Comparison of ENCODE assay signal across 8 cellular contexts in the genomic region with DNA sequence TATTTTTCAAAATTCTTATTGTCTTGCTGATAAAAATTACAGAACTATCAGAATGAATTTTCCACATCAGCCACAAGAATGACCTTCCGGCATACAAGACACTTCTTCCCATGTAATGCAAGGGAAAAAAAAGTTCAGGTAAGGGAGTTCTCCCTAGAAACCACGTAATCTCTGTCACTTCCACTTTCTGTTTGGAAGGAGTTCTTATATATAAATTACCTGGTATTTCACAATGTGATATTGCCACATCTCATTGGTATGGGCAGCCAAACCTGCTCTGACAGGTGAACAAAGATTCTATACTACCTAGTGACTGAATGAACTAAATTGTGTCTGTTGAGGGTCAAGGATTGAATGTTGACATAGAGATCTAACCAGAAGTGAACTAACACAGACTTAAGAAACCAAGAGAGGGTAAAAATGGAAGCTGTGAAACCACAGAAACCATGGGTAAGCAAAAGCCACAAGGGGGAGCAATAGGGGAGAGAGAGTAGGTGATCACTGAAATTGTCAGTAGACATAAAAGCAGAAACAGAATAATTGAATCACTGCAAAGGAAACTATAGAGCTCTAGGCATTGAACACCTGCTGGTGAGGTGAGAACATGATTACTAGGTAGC.
DNase-seq lines count a peak whose midpoint lies in the region; ATAC-seq, FAIRE-seq and TF ChIP-seq lines count a peak whose summit lies in the region.

No MANE protein-coding gene starts in this region.

- DNase-seq in GM23338 (ENCODE audit: low spot score) (peak; percentile 80), Kasumi-1 (lab: John Stamatoyannopoulos, UW) (peak; percentile 72 to 79), endothelial cell of umbilical vein (ENCODE audit: low read depth, low spot score) (peak; percentile 55), heart right ventricle (no peak), OCI-M2 (lab: John Stamatoyannopoulos, UW; ENCODE audit: unreplicated experiment) (no peak)

- no TSS peak for BruUV-seq in endothelial cell of umbilical vein (replicated peaks; lab: Mats Ljungman, UMichigan)

- H4K20me1 ChIP-seq in GM23338 (replicated peaks; ENCODE audit: insufficient read depth) (no peaks in the 10 kb centered on the region), endothelial cell of umbilical vein (replicated peaks; ENCODE audit: control insufficient read depth, extremely low read depth, insufficient read depth, low read length) (no peaks in the 10 kb centered on the region)

- no peak overlapping the region for H3K27ac ChIP-seq in GM23338 (ENCODE audit: low read depth)
- no peak overlapping the region for H3K27ac ChIP-seq in endothelial cell of umbilical vein (ENCODE audit: insufficient read depth, low read depth, low read length)
- no peak overlapping the region for H3K27ac ChIP-seq in heart right ventricle

- H3K79me2 ChIP-seq in GM23338 (replicated peaks; ENCODE audit: insufficient read depth): no peaks in the 10 kb centered on the region
- no peaks in the 10 kb centered on the region for H3K79me2 ChIP-seq in endothelial cell of umbilical vein (ENCODE audit: control insufficient read depth, insufficient read depth, low read length)

- peaks cover 6% of the 10 kb centered on the region; the same call in 2 of the 3 replicates for H3K4me1 Mint-ChIP-seq in GM23338

- H3K4me3 ChIP-seq in GM23338 (no peak overlapping the region), endothelial cell of umbilical vein (replicated peaks in 1 of 3; ENCODE audit: insufficient read depth in 1 of 3, low read depth in 1 of 3, low read length in 3 of 3) (no peak overlapping the region), heart right ventricle (no peak overlapping the region)

- POLR2A ChIA-PET in endothelial cell of umbilical vein (lab: Charles Lee): no interaction called here

- H3K9me2 ChIP-seq in GM23338 (ENCODE audit: insufficient read depth): no peaks in the 10 kb centered on the region

- ATAC-seq in GM18502 (IDR thresholded peaks at IDR 0.05; ENCODE audit: poor library complexity, unreplicated experiment) (peak; percentile 99), GM23338 (peak; percentile 80), heart right ventricle (no peak), HG02970 (IDR thresholded peaks at IDR 0.05; ENCODE audit: low FRiP score, unreplicated experiment) (no peak), GM19324 (IDR thresholded peaks at IDR 0.05; ENCODE audit: low FRiP score, unreplicated experiment) (no peak)

- CTCF ChIA-PET in endothelial cell of umbilical vein (lab: Charles Lee): interaction anchor here (0.7 to 1.3 kb wide), 10 partner anchors 11 to 1049 kb away, joined by 3 to 13 read pairs (median 3); no protein-coding TSS in a partner anchor

- H3K27me3 Mint-ChIP-seq in GM23338 (ENCODE audit: insufficient read depth, low read depth, poor library complexity): no peaks in the 10 kb centered on the region

- H3K4me1 ChIP-seq in GM23338 (ENCODE audit: insufficient read depth) (no peaks in the 10 kb centered on the region), endothelial cell of umbilical vein (ENCODE audit: control insufficient read depth, extremely low read depth, insufficient read depth, low read length) (no peaks in the 10 kb centered on the region), heart right ventricle (no peaks in the 10 kb centered on the region)

- WGBS in heart right ventricle, 2 donors: 78 to 79% methylated on average over 2 of the region's 2 CpGs

- peak; percentile 79 to 82 for TF ChIP-seq CTCF in GM23338 (conservative IDR thresholded peaks at IDR 0.05; ENCODE audit: low read depth in 2 of 2)
- peak; percentile 29 to 49 for TF ChIP-seq CTCF in endothelial cell of umbilical vein (IDR thresholded peaks at IDR 0.05; ENCODE audit: extremely low read depth in 1 of 2, insufficient read depth in 1 of 2, low read depth in 1 of 2, low read length in 2 of 2)
- peak in 1 of 9 donors; percentile 12 for TF ChIP-seq CTCF in heart right ventricle (IDR thresholded peaks at IDR 0.05)

- H3K4me2 ChIP-seq in GM23338: no peak overlapping the region
- H3K4me2 ChIP-seq in endothelial cell of umbilical vein (ENCODE audit: insufficient read depth, low read length): no peak overlapping the region

- H3K36me3 ChIP-seq in GM23338 (ENCODE audit: insufficient read depth) (no peaks in the 10 kb centered on the region), endothelial cell of umbilical vein (ENCODE audit: control insufficient read depth in 2 of 2, extremely low read depth in 1 of 2, insufficient read depth in 2 of 2, low read length in 2 of 2) (no peaks in the 10 kb centered on the region), heart right ventricle (no peaks in the 10 kb centered on the region)

- H2AFZ ChIP-seq in GM23338 (no peak overlapping the region; the same call in 1 of the 2 replicates), endothelial cell of umbilical vein (ENCODE audit: low read depth, low read length) (no peak overlapping the region)

- no peaks in the 10 kb centered on the region for H3K36me3 Mint-ChIP-seq in GM23338 (ENCODE audit: low read depth)

- H3K9me1 ChIP-seq in endothelial cell of umbilical vein (replicated peaks; ENCODE audit: control insufficient read depth, extremely low read depth, insufficient read depth, low read length): no peaks in the 10 kb centered on the region

- H3K27ac Mint-ChIP-seq in GM23338: no peak overlapping the region

- no peak overlapping the region for H3K9ac ChIP-seq in endothelial cell of umbilical vein (replicated peaks; ENCODE audit: extremely low read depth, insufficient read depth, low read length)

- dilution Hi-C loops in endothelial cell of umbilical vein (cut with MboI; ENCODE audit: extremely low pct_ligation_motif_present, low sequenced_read_pairs): no loop called here

- H3K4me3 Mint-ChIP-seq in GM23338: no peak overlapping the region

- peak; percentile 35 for FAIRE-seq in endothelial cell of umbilical vein (lab: Jason Lieb, UNC)

- no peaks in the 10 kb centered on the region for H3F3A ChIP-seq in GM23338 (replicated peaks; ENCODE audit: low read depth)

- no peaks in the 10 kb centered on the region for H3K27me3 ChIP-seq in GM23338 (ENCODE audit: insufficient read depth)
- no peaks in the 10 kb centered on the region for H3K27me3 ChIP-seq in endothelial cell of umbilical vein (ENCODE audit: control insufficient read depth in 2 of 2, insufficient read depth in 2 of 2, low read length in 2 of 2)
- H3K27me3 ChIP-seq in heart right ventricle: no peaks in the 10 kb centered on the region

- H3K9me3 Mint-ChIP-seq in GM23338: no peaks in the 10 kb centered on the region

- TF ChIP-seq POLR2A in endothelial cell of umbilical vein (IDR thresholded peaks at IDR 0.05; ENCODE audit: low read depth, low read length): no peak

- H3K9me3 ChIP-seq in endothelial cell of umbilical vein (replicated peaks; ENCODE audit: control insufficient read depth, insufficient read depth, low read length) (no peaks in the 10 kb centered on the region), heart right ventricle (peaks cover 0 to 3% (median 0%) of the 10 kb centered on the region in 11 donors)

- intact Hi-C loops in endothelial cell of umbilical vein (cut with micrococcal nuclease) (loop anchor here (1.0 kb wide), 3 partner anchors 91 to 788 kb away; no protein-coding TSS in a partner anchor), heart right ventricle (cut with DNase I) (no loop called here)

TF ChIP-seq in endothelial cell of umbilical vein, 7 proteins besides CTCF, POLR2A, EP300 and RAD21:
- TF ChIP-seq MYC (IDR thresholded peaks at IDR 0.05; ENCODE audit: low read depth, low read length) (no peak), JUN (IDR thresholded peaks at IDR 0.05; ENCODE audit: borderline replicate concordance, insufficient read depth, insufficient read length, low read depth) (no peak), EZH2 (IDR thresholded peaks at IDR 0.05; ENCODE audit: borderline replicate concordance, low read depth, low read length, severe bottlenecking) (no peak), FOS (IDR thresholded peaks at IDR 0.05; ENCODE audit: borderline replicate concordance, insufficient read depth, low read length) (no peak), GATA2 (IDR thresholded peaks at IDR 0.05; ENCODE audit: insufficient read depth, insufficient read length, low read depth, low read length) (no peak)
- TF ChIP-seq, protein P1, sequence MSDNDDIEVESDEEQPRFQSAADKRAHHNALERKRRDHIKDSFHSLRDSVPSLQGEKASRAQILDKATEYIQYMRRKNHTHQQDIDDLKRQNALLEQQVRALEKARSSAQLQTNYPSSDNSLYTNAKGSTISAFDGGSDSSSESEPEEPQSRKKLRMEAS (IDR thresholded peaks at IDR 0.05; ENCODE audit: insufficient read depth, insufficient read length): no peak

Comparison
In these comparisons a context has a peak if more than half of its experiments do, and no peak if none do; other contexts are left out.
1. ATAC-seq: peak in GM18502 (single experiment) and GM23338 (single experiment); none in heart right ventricle (0 of 8), HG02970 (single experiment) and GM19324 (single experiment).
2. DNase-seq: peak in GM23338 (single experiment), Kasumi-1 (2 of 2) and endothelial cell of umbilical vein (single experiment); none in heart right ventricle (0 of 2) and OCI-M2 (single experiment).